Comparison of ENCODE assay signal across 17 cellular contexts in the genomic region with DNA sequence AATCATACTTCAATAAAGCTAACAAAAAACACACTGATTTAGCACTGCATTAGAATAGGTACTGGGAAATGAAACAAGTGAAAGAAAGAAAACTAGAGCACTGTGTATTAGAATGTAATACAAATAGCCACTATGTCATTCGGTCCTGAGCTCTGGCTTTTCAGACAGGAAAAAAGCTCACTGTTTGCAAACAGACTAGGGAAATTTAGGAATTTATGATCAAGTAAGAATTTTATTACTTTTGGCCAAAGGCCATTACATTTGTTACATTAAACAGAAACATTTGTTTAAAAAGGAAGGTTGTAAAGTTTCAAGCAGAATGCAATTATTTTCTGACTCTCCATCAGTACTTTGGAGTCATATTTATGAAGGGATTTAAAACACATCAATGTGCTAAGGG.
"Had no signal": no experiment of that assay in that cellular context is flagged by ENCODE, and none has a peak within 500 bp of the region (broad histone marks: within the 10 kb centered on the region; RNA-seq: fewer than 3 reads in every experiment).

No MANE protein-coding gene starts in this region.

- H3K4me1 ChIP-seq: left ventricle myocardium inferior had no signal

- FAIRE-seq: bronchial epithelial cell, kidney had no signal

- H3K27me3 Mint-ChIP-seq: activated naive CD8-positive, alpha-beta T cell treated with anti-CD3 and anti-CD28 coated beads, Interleukin-2, amount 50 U/mL, for 24 hours; memory B cell; stimulated activated naive B cell treated with anti-CD40 and anti-IgM and Interleukin-4, amounts not matched to agents 10 μg/mL and 1 μg/mL and 100 μg/mL, for 72 hours had no signal

- H3K9me3 Mint-ChIP-seq: activated naive CD8-positive, alpha-beta T cell treated with anti-CD3 and anti-CD28 coated beads, Interleukin-2, amount 50 U/mL, for 24 hours; endodermal cell; memory B cell; natural killer cell; stimulated activated naive B cell treated with anti-CD40 and anti-IgM and Interleukin-4, amounts not matched to agents 10 μg/mL and 1 μg/mL and 100 μg/mL, for 72 hours had no signal

- H3K4me3 Mint-ChIP-seq: activated naive CD8-positive, alpha-beta T cell treated with anti-CD3 and anti-CD28 coated beads, Interleukin-2, amount 50 U/mL, for 24 hours; endodermal cell; memory B cell; natural killer cell; stimulated activated naive B cell treated with anti-CD40 and anti-IgM and Interleukin-4, amounts not matched to agents 10 μg/mL and 1 μg/mL and 100 μg/mL, for 72 hours had no signal

- H3K27ac ChIP-seq: left ventricle myocardium inferior, neutrophil, tibial artery had no signal

- H3K27ac Mint-ChIP-seq: activated naive CD8-positive, alpha-beta T cell treated with anti-CD3 and anti-CD28 coated beads, Interleukin-2, amount 50 U/mL, for 24 hours; endodermal cell; memory B cell; natural killer cell; stimulated activated naive B cell treated with anti-CD40 and anti-IgM and Interleukin-4, amounts not matched to agents 10 μg/mL and 1 μg/mL and 100 μg/mL, for 72 hours had no signal

- ATAC-seq: activated CD4-positive, CD25-positive, alpha-beta regulatory T cell treated with anti-CD3 and anti-CD28 coated beads, Interleukin-2, amount 50 U/mL, for 24 hours; activated naive CD8-positive, alpha-beta T cell treated with anti-CD3 and anti-CD28 coated beads, Interleukin-2, amount 50 U/mL, for 24 hours; natural killer cell; stimulated activated naive B cell treated with anti-CD40 and anti-IgM and Interleukin-4, amounts not matched to agents 10 μg/mL and 1 μg/mL and 100 μg/mL, for 72 hours had no signal

- H3K4me1 Mint-ChIP-seq: endodermal cell had no signal

- H3K36me3 ChIP-seq: left ventricle myocardium inferior, neutrophil, tibial artery had no signal

- DNase-seq: activated naive CD4-positive, alpha-beta T cell treated with Interleukin-2 at 50 U/mL for 16 hours; activated naive CD8-positive, alpha-beta T cell treated with anti-CD3 and anti-CD28 coated beads, Interleukin-2, amount 50 U/mL, for 24 hours; activated T-cell treated with anti-CD3 and anti-CD28 coated beads for 4 hours; endodermal cell; hypothalamus; kidney; left ventricle myocardium inferior; natural killer cell; stimulated activated CD4-positive, alpha-beta T cell treated with anti-CD3 and anti-CD28 coated beads, Interleukin-15, amount 100 ng/mL, for 24 hours; stimulated activated CD4-positive, alpha-beta T cell treated with anti-CD3 and anti-CD28 coated beads, Interleukin-4, amount 100 ng/mL, for 1 hour; stimulated activated naive B cell treated with anti-CD40 and anti-IgM and Interleukin-4, amounts not matched to agents 10 μg/mL and 1 μg/mL and 100 μg/mL, for 72 hours; T-helper 9 cell; tibial artery had no signal

- H3K9me3 ChIP-seq: left ventricle myocardium inferior, neutrophil, tibial artery had no signal

- H3K36me3 Mint-ChIP-seq: memory B cell; natural killer cell; stimulated activated naive B cell treated with anti-CD40 and anti-IgM and Interleukin-4, amounts not matched to agents 10 μg/mL and 1 μg/mL and 100 μg/mL, for 72 hours had no signal

- H3K4me3 ChIP-seq: left ventricle myocardium inferior, tibial artery had no signal
